In the genomic region with DNA sequence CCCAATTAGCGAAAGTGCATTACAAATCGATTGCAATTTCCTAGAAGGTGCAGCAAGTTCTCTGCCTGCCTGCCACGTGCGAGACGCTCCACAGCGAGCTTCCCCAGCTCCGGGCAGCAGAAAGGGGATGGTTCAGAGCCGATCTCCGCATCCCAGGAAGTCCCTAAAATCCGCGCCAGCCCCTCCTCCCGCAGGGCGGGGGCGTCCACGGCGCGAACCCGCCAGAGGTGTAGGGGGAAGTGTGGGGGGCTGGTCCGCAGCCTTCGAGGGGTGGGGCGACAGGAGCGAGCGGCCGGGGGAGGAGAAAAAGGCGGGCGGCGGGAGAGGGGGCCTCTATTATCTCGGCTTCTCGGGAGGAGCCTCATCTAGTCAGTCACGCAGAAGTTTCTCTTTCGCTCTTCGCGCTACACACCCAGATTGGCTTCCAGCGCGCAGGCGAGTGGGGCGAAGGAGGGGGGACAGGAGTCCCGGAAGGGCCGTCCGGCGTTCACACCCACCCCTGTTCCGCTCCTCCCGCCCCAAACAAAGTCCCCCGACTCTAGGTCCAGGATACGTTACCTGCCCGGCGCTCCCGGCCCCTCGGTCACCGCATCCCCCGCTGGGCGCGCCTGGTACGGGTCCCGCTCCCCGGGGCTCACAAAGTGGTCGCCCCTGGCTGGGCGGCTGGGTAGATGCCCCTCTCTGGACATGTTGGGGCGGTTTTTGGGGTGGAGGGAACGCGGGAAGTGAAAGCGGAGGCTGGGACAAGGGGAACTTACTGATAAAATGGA, we compare ENCODE assay signal across 8 cellular contexts. TPM values are rescaled to one million over a fixed set of nuclear protein-coding genes. Genes with fewer than 3 reads are reported as not detected.
DNase-seq lines count a peak whose midpoint lies in the region; ATAC-seq and TF ChIP-seq lines count a peak whose summit lies in the region.

No MANE protein-coding gene starts in this region.

- CTCF ChIA-PET in BJ (lab: Yijun Ruan, JAX), result interaction anchor here (2.5 kb wide), 1 partner anchor 247 kb away, joined by 8 read pairs; no protein-coding TSS in a partner anchor

- H3K27me3 ChIP-seq in BJ (ENCODE audit: control insufficient read depth, insufficient read depth, low read length), result no peaks in the 10 kb centered on the region
- H3K27me3 ChIP-seq in right lobe of liver, result no peaks in the 10 kb centered on the region

- intact Hi-C loops in right lobe of liver (cut with DNase I), result no loop called here

- 0% methylated on average over 20 of the region's 62 CpGs for WGBS in right lobe of liver (ENCODE audit: insufficient coverage, low coverage, low lambda C conversion rate, missing lambda C conversion rate)

- H3K9me3 ChIP-seq in right lobe of liver, result no peaks in the 10 kb centered on the region

- H3K27ac ChIP-seq in right lobe of liver, result peak overlapping the region; percentile 100

- peaks cover 0 to 12% (median 0%) of the 10 kb centered on the region in 4 donors for H3K4me1 ChIP-seq in right lobe of liver

- peak; percentile 86 for TF ChIP-seq POLR2A in right lobe of liver (IDR thresholded peaks at IDR 0.05)

- ATAC-seq in GM19324 (IDR thresholded peaks at IDR 0.05; ENCODE audit: low FRiP score, unreplicated experiment) (peak; percentile 89), HG03457 (IDR thresholded peaks at IDR 0.05; ENCODE audit: unreplicated experiment) (peak; percentile 79), right lobe of liver (peak; percentile 84 to 90 (median 85))

- TF ChIP-seq CTCF in BJ (IDR thresholded peaks at IDR 0.05; ENCODE audit: insufficient read depth, low read depth, low read length) (no peak), right lobe of liver (IDR thresholded peaks at IDR 0.05) (no peak)

- POLR2A ChIA-PET in BJ (lab: Charles Lee), result interaction anchor here (0.6 to 1.5 kb wide), 3 partner anchors 7 to 125 kb away, joined by 3 to 11 read pairs (median 4); no protein-coding TSS in a partner anchor

- H3K4me3 ChIP-seq in BJ (ENCODE audit: low read depth, low read length) (peak overlapping the region; percentile 81), right lobe of liver (peak overlapping the region; percentile 76 to 86 (median 76))

- H3K36me3 ChIP-seq in BJ (ENCODE audit: control insufficient read depth, insufficient read depth, low read length) (no peaks in the 10 kb centered on the region), right lobe of liver (no peaks in the 10 kb centered on the region)

- DNase-seq in BJ (ENCODE audit: low read depth) (peak; percentile 74), NCI-H69 (lab: John Stamatoyannopoulos, UW) (peak; percentile 94), dermis blood vessel endothelial cell (peak; percentile 89), right lobe of liver (peak; percentile 92 to 94 (median 93))
- peak; percentile 77 to 90 for DNase-seq in activated CD4-positive, alpha-beta T cell treated with anti-CD3 and anti-CD28 coated beads, Interleukin-2, amount 50 U/mL, for 24 hours (ENCODE audit: low read depth in 1 of 2, low spot score in 1 of 2)
- DNase-seq in stimulated activated CD4-positive, alpha-beta T cell treated with anti-CD3 and anti-CD28 coated beads, Interleukin-4, amount 100 ng/mL, for 48 hours (ENCODE audit: low read depth in 2 of 2), result peak; percentile 76 to 87

RNA-seq across cellular contexts. Expression of a gene that starts 9.1 kb away (rescaled TPM):
- polyA plus RNA-seq in BJ (2011; rRNA removed), result 0.50 and 1.5 TPM in 2 replicates
- 6.4 and 6.5 TPM in 2 replicates for polyA minus RNA-seq in BJ (2011; rRNA and poly(A)+ RNA removed)
- total RNA-seq in dermis blood vessel endothelial cell (0.14 and 0.17 TPM in 2 replicates), right lobe of liver (1 to 10 TPM in 5 of 6 experiments, under 1 TPM in 1; 0.51 to 1.8 (median 1.2) TPM)

Comparison
In these comparisons a context has a peak if more than half of its experiments do, and no peak if none do; other contexts are left out.
1. Peak in every context shown above with its lines: DNase-seq, ATAC-seq, H3K4me3 ChIP-seq and H3K27ac ChIP-seq.